18 cellular contexts compared by ENCODE assay signal in genomic region chr15:59317211-59317610, GRCh38.
"Had no signal": no experiment of that assay in that cellular context is flagged by ENCODE, and none has a peak within 500 bp of the region (broad histone marks: within the 10 kb centered on the region; RNA-seq: fewer than 3 reads in every experiment).

No MANE protein-coding gene starts in this region.

- H3K27ac Mint-ChIP-seq: activated CD4-positive, alpha-beta memory T cell treated with anti-CD3 and anti-CD28 coated beads, Interleukin-2, amount 10 ng/mL, durations not matched to agents 7 days and 5 days; activated CD8-positive, alpha-beta memory T cell treated with anti-CD3 and anti-CD28 coated beads, Interleukin-2, amount 10 ng/mL, durations not matched to agents 7 days and 5 days; activated naive CD8-positive, alpha-beta T cell treated with anti-CD3 and anti-CD28 coated beads for 36 hours; activated T-helper 17 cell treated with anti-CD3 and anti-CD28 coated beads, Interleukin-2, amount 50 U/mL, for 72 hours; stimulated activated memory B cell treated with anti-CD40 and anti-IgM and Interleukin-4, amounts not matched to agents 10 μg/mL and 1 μg/mL and 100 μg/mL, for 72 hours had no signal

- H3K27me3 ChIP-seq: body of pancreas, sigmoid colon had no signal

- ATAC-seq: activated CD8-positive, alpha-beta memory T cell treated with anti-CD3 and anti-CD28 coated beads, Interleukin-2, amount 10 ng/mL, durations not matched to agents 7 days and 5 days; activated T-helper 17 cell treated with anti-CD3 and anti-CD28 coated beads, Interleukin-2, amount 50 U/mL, for 72 hours; body of pancreas; stimulated activated memory B cell treated with anti-CD40 and anti-IgM and Interleukin-4, amounts not matched to agents 10 μg/mL and 1 μg/mL and 100 μg/mL, for 72 hours had no signal

- H3K4me3 Mint-ChIP-seq: activated CD4-positive, alpha-beta memory T cell treated with anti-CD3 and anti-CD28 coated beads, Interleukin-2, amount 10 ng/mL, durations not matched to agents 7 days and 5 days; activated CD8-positive, alpha-beta memory T cell treated with anti-CD3 and anti-CD28 coated beads, Interleukin-2, amount 10 ng/mL, durations not matched to agents 7 days and 5 days; activated naive CD8-positive, alpha-beta T cell treated with anti-CD3 and anti-CD28 coated beads for 36 hours; activated T-helper 17 cell treated with anti-CD3 and anti-CD28 coated beads, Interleukin-2, amount 50 U/mL, for 72 hours; neural crest cell; stimulated activated memory B cell treated with anti-CD40 and anti-IgM and Interleukin-4, amounts not matched to agents 10 μg/mL and 1 μg/mL and 100 μg/mL, for 72 hours had no signal

- H3K36me3 ChIP-seq: left ventricle myocardium inferior, prostate gland, sigmoid colon had no signal

- H3K4me3 ChIP-seq: body of pancreas, left ventricle myocardium inferior, prostate gland, sigmoid colon had no signal

- DNase-seq: activated CD4-positive, alpha-beta memory T cell treated with anti-CD3 and anti-CD28 coated beads, Interleukin-2, amount 10 ng/mL, durations not matched to agents 7 days and 5 days; activated CD4-positive, alpha-beta T cell treated with anti-CD3 and anti-CD28 coated beads for 48 hours; activated CD4-positive, CD25-positive, alpha-beta regulatory T cell; activated CD8-positive, alpha-beta memory T cell treated with anti-CD3 and anti-CD28 coated beads, Interleukin-2, amount 10 ng/mL, durations not matched to agents 7 days and 5 days; activated naive CD4-positive, alpha-beta T cell; activated naive CD8-positive, alpha-beta T cell treated with anti-CD3 and anti-CD28 coated beads for 36 hours; amygdala; body of pancreas; foreskin melanocyte; head of caudate nucleus; kidney; left ventricle myocardium inferior; sigmoid colon; stimulated activated CD4-positive, alpha-beta T cell treated with anti-CD3 and anti-CD28 coated beads, Interleukin-4, amount 100 ng/mL, for 4 hours had no signal

- H3K9me3 Mint-ChIP-seq: activated T-helper 17 cell treated with anti-CD3 and anti-CD28 coated beads, Interleukin-2, amount 50 U/mL, for 72 hours; stimulated activated memory B cell treated with anti-CD40 and anti-IgM and Interleukin-4, amounts not matched to agents 10 μg/mL and 1 μg/mL and 100 μg/mL, for 72 hours had no signal

- H3K27ac ChIP-seq: left ventricle myocardium inferior, prostate gland had no signal

- H3K9me3 ChIP-seq: body of pancreas, prostate gland, sigmoid colon had no signal

- H3K27me3 Mint-ChIP-seq: activated naive CD8-positive, alpha-beta T cell treated with anti-CD3 and anti-CD28 coated beads for 36 hours; activated T-helper 17 cell treated with anti-CD3 and anti-CD28 coated beads, Interleukin-2, amount 50 U/mL, for 72 hours; stimulated activated memory B cell treated with anti-CD40 and anti-IgM and Interleukin-4, amounts not matched to agents 10 μg/mL and 1 μg/mL and 100 μg/mL, for 72 hours had no signal
